Comparison of ENCODE assay signal across 1 cellular context in the genomic region with DNA sequence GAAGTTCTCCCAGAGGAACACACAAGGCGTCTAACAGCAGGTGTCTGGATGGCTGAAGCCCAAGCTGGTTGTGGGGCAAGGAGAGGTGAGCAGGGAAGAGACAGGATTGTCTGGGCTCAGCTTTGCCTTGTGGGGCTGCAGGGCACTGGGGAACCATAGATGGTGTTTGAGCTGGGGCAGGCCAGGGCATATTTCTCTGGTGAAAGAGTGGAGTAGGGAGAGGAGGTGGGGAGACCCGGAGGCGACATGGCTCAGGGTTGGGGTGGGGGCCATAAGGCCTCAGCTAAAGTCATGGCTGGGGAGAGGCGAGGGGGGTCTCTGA.
TF ChIP-seq lines count a peak whose summit lies in the region.

No MANE protein-coding gene starts in this region.

TF ChIP-seq in endothelial cell of umbilical vein, 7 proteins besides CTCF, POLR2A, EP300 and RAD21:
- TF ChIP-seq GATA2 (IDR thresholded peaks at IDR 0.05; ENCODE audit: insufficient read depth, insufficient read length, low read depth, low read length), result no peak
- TF ChIP-seq EZH2 (IDR thresholded peaks at IDR 0.05; ENCODE audit: borderline replicate concordance, low read depth, low read length, severe bottlenecking), result no peak
- no peak for TF ChIP-seq POLR2AphosphoS5 (IDR thresholded peaks at IDR 0.05; ENCODE audit: insufficient read depth, low read depth, low read length)
